In genomic region chr7:2663121-2663886, GRCh38 we compare ENCODE assay signal across 20 cellular contexts. TPM values are rescaled to one million over a fixed set of nuclear protein-coding genes. Genes with fewer than 3 reads are reported as not detected.
A peak's percentile ranks its signal among the peaks of the same experiment; 100 is the strongest.
DNase-seq lines count a peak whose midpoint lies in the region; ATAC-seq and TF ChIP-seq lines count a peak whose summit lies in the region.
"Had no signal": no experiment of that assay in that cellular context is flagged by ENCODE, and none has a peak within 500 bp of the region (broad histone marks: within the 10 kb centered on the region; RNA-seq: fewer than 3 reads in every experiment).

No MANE protein-coding gene starts in this region.

- no peak overlapping the region for H3K4me3 Mint-ChIP-seq in MCF 10A (ENCODE audit: unreplicated experiment)
- H3K4me3 Mint-ChIP-seq: activated CD8-positive, alpha-beta T cell treated with anti-CD3 and anti-CD28 coated beads for 36 hours; activated T-helper 17 cell treated with anti-CD3 and anti-CD28 coated beads, Interleukin-2, amount 50 U/mL, for 72 hours; CD8-positive, alpha-beta T cell; natural killer cell treated with Interleukin-12 subunit alpha and Interleukin-12 subunit beta and Interleukin-15 and Interleukin-18, amount 100 ng/mL, for 72 hours had no signal

- in situ Hi-C loops in brain microvascular endothelial cell (cut with HindIII; ENCODE audit: low pct_ligation_motif_present, low sequenced_read_pairs): no loop called here

- H3K9me3 ChIP-seq in breast epithelium (peaks cover 0 to 5% of the 10 kb centered on the region in 2 donors), heart left ventricle (peaks cover 0 to 6% (median 0%) of the 10 kb centered on the region in 12 donors), mucosa of descending colon (no peaks in the 10 kb centered on the region), vagina (no peaks in the 10 kb centered on the region)
- H3K9me3 ChIP-seq: A549, ascending aorta, SJSA1 had no signal

- no peaks in the 10 kb centered on the region for H3K36me3 ChIP-seq in breast epithelium
- peaks cover 0 to 38% (median 0%) of the 10 kb centered on the region in 9 donors for H3K36me3 ChIP-seq in heart left ventricle
- no peaks in the 10 kb centered on the region for H3K36me3 ChIP-seq in mucosa of descending colon (ENCODE audit: low read depth)
- no peaks in the 10 kb centered on the region for H3K36me3 ChIP-seq in vagina
- H3K36me3 ChIP-seq in brain microvascular endothelial cell (replicated peaks): peaks cover 22% of the 10 kb centered on the region

- no peak overlapping the region for H3K27ac Mint-ChIP-seq in MCF 10A (ENCODE audit: low read depth, unreplicated experiment)
- H3K27ac Mint-ChIP-seq: activated CD8-positive, alpha-beta T cell treated with anti-CD3 and anti-CD28 coated beads for 36 hours; activated T-helper 17 cell treated with anti-CD3 and anti-CD28 coated beads, Interleukin-2, amount 50 U/mL, for 72 hours; CD8-positive, alpha-beta T cell; natural killer cell treated with Interleukin-12 subunit alpha and Interleukin-12 subunit beta and Interleukin-15 and Interleukin-18, amount 100 ng/mL, for 72 hours had no signal

- POLR2A ChIA-PET in MCF 10A (lab: Yijun Ruan, JAX): no interaction called here

- TF ChIP-seq CTCF in MCF 10A (IDR thresholded peaks at IDR 0.05; ENCODE audit: unreplicated experiment): no peak
- TF ChIP-seq CTCF in breast epithelium (IDR thresholded peaks at IDR 0.05): no peak
- TF ChIP-seq CTCF in heart left ventricle (IDR thresholded peaks at IDR 0.05): no peak
- TF ChIP-seq CTCF in mucosa of descending colon (IDR thresholded peaks at IDR 0.05): no peak
- TF ChIP-seq CTCF in vagina (IDR thresholded peaks at IDR 0.05): no peak
- no peak for TF ChIP-seq CTCF in brain microvascular endothelial cell (IDR thresholded peaks at IDR 0.05; ENCODE audit: low read depth, low read length, missing control alignments)

- peaks cover 5% of the 10 kb centered on the region for H3K36me3 Mint-ChIP-seq in MCF 10A (ENCODE audit: insufficient read depth, unreplicated experiment)
- H3K36me3 Mint-ChIP-seq: natural killer cell treated with Interleukin-12 subunit alpha and Interleukin-12 subunit beta and Interleukin-15 and Interleukin-18, amount 100 ng/mL, for 72 hours had no signal

- H3K27me3 ChIP-seq in breast epithelium (no peaks in the 10 kb centered on the region), heart left ventricle (peaks cover 0 to 2% (median 0%) of the 10 kb centered on the region in 9 donors), vagina (no peaks in the 10 kb centered on the region), brain microvascular endothelial cell (replicated peaks) (no peaks in the 10 kb centered on the region)
- H3K27me3 ChIP-seq: ascending aorta, SJSA1 had no signal

- H3K4me1 ChIP-seq in breast epithelium: no peaks in the 10 kb centered on the region
- peaks cover 0 to 34% (median 17%) of the 10 kb centered on the region in 12 donors for H3K4me1 ChIP-seq in heart left ventricle
- H3K4me1 ChIP-seq in mucosa of descending colon (ENCODE audit: low read depth): peaks cover 16% of the 10 kb centered on the region
- H3K4me1 ChIP-seq in vagina: peaks cover 24% of the 10 kb centered on the region
- H3K4me1 ChIP-seq: A549, ascending aorta had no signal

- intact Hi-C loops in MCF 10A (cut with micrococcal nuclease) (no loop called here), breast epithelium (cut with DNase I; ENCODE audit: low total_unique reads) (no loop called here), heart left ventricle (cut with DNase I) (loop anchor here in 4 of 10 donors (5.0 to 10.0 kb wide), 3 partner anchors 56 to 96 kb away; no protein-coding TSS in a partner anchor), mucosa of descending colon (cut with DNase I, micrococcal nuclease) (no loop called here), vagina (cut with DNase I) (no loop called here)

- BruUV-seq in MCF 10A (replicated peaks; lab: Mats Ljungman, UMichigan): TSS peak; percentile 36

- DNase-seq in MCF 10A (ENCODE audit: unreplicated experiment) (no peak), breast epithelium (ENCODE audit: low spot score in 2 of 2) (no peak), heart left ventricle (peak in 2 of 5 donors; percentile 71 to 81), mucosa of descending colon (peak in 1 of 3 donors; percentile 50), vagina (ENCODE audit: extremely low spot score in 2 of 2) (no peak), brain microvascular endothelial cell (no peak)
- DNase-seq: activated CD8-positive, alpha-beta T cell treated with anti-CD3 and anti-CD28 coated beads for 36 hours; CD8-positive, alpha-beta T cell; effector memory CD4-positive, alpha-beta T cell; foreskin melanocyte; GM23248; islet precursor cell; NCI-H2081 had no signal

- H3K4me3 ChIP-seq in breast epithelium (no peak overlapping the region), heart left ventricle (no peak overlapping the region), mucosa of descending colon (no peak overlapping the region), vagina (no peak overlapping the region), brain microvascular endothelial cell (ENCODE audit: low read depth, low read length) (no peak overlapping the region)
- H3K4me3 ChIP-seq: A549, ascending aorta, GM23248, SJSA1 had no signal

- TF ChIP-seq POLR2A in breast epithelium (IDR thresholded peaks at IDR 0.05) (no peak), heart left ventricle (IDR thresholded peaks at IDR 0.05) (no peak), vagina (IDR thresholded peaks at IDR 0.05) (no peak)

- peaks cover 18% of the 10 kb centered on the region for H3K27me3 Mint-ChIP-seq in MCF 10A (ENCODE audit: insufficient read depth, unreplicated experiment)

- CTCF ChIA-PET in MCF 10A (lab: Yijun Ruan, JAX): interaction anchor here (0.6 to 0.7 kb wide), 3 partner anchors 26 to 211 kb away, joined by 3 to 4 read pairs (median 3); no protein-coding TSS in a partner anchor

- 44 to 54% (median 47%) methylated on average over 23 to 30 of the region's 30 CpGs for WGBS in heart left ventricle, 4 donors

- ATAC-seq in heart left ventricle (peak; percentile 44 to 74 (median 47)), mucosa of descending colon (peak; percentile 37), GM21529 (IDR thresholded peaks at IDR 0.05; ENCODE audit: unreplicated experiment) (no peak), HG02938 (IDR thresholded peaks at IDR 0.05; ENCODE audit: unreplicated experiment) (no peak)
- ATAC-seq: A549; activated CD8-positive, alpha-beta T cell treated with anti-CD3 and anti-CD28 coated beads for 36 hours; activated T-helper 17 cell treated with anti-CD3 and anti-CD28 coated beads, Interleukin-2, amount 50 U/mL, for 72 hours; CD8-positive, alpha-beta T cell; natural killer cell treated with Interleukin-12 subunit alpha and Interleukin-12 subunit beta and Interleukin-15 and Interleukin-18, amount 100 ng/mL, for 72 hours had no signal

- no peaks in the 10 kb centered on the region for H3K4me1 Mint-ChIP-seq in MCF 10A (ENCODE audit: insufficient read depth, unreplicated experiment)
- H3K4me1 Mint-ChIP-seq: activated T-helper 17 cell treated with anti-CD3 and anti-CD28 coated beads, Interleukin-2, amount 50 U/mL, for 72 hours had no signal

- no peaks in the 10 kb centered on the region for H3K9me3 Mint-ChIP-seq in MCF 10A (ENCODE audit: unreplicated experiment)
- H3K9me3 Mint-ChIP-seq: activated CD8-positive, alpha-beta T cell treated with anti-CD3 and anti-CD28 coated beads for 36 hours; activated T-helper 17 cell treated with anti-CD3 and anti-CD28 coated beads, Interleukin-2, amount 50 U/mL, for 72 hours; CD8-positive, alpha-beta T cell; natural killer cell treated with Interleukin-12 subunit alpha and Interleukin-12 subunit beta and Interleukin-15 and Interleukin-18, amount 100 ng/mL, for 72 hours had no signal

- no peak overlapping the region for H3K27ac ChIP-seq in breast epithelium
- H3K27ac ChIP-seq in heart left ventricle: peak overlapping the region in 5 of 12 donors; percentile 12 to 68 (median 27)
- peak overlapping the region; percentile 37 for H3K27ac ChIP-seq in vagina
- no peak overlapping the region for H3K27ac ChIP-seq in brain microvascular endothelial cell
- H3K27ac ChIP-seq: A549, ascending aorta, GM23248, SJSA1 had no signal

RNA-seq across cellular contexts. Expression of gene AMZ1, which starts 24.7 kb away (rescaled TPM):
- total RNA-seq in MCF 10A (2022): not detected in 2 replicates
- total RNA-seq in breast epithelium: under 1 TPM; 0.16 to 0.88 (median 0.33) TPM
- total RNA-seq in heart left ventricle: under 1 TPM in 3 of 9 donors, not detected in 6; 0.05 to 0.48 (median 0.10) TPM
- under 1 TPM; 0.01 to 0.04 TPM for polyA plus RNA-seq in heart left ventricle
- 1 to 10 TPM in 1 of 3 donors, under 1 TPM in 1, not detected in 1; 0.61 to 1.3 TPM for total RNA-seq in mucosa of descending colon
- 1.2 TPM for total RNA-seq in vagina
- total RNA-seq: ascending aorta; natural killer cell treated with Interleukin-12 subunit alpha and Interleukin-12 subunit beta and Interleukin-15 and Interleukin-18, amount 100 ng/mL, for 72 hours had no signal

RNA-seq across cellular contexts. Expression of gene TTYH3, which starts 31.5 kb away (rescaled TPM):
- 20.9 and 34.7 TPM in 2 replicates for total RNA-seq in MCF 10A (2022)
- 10 to 100 TPM; 11.6 to 17.9 (median 17.4) TPM for total RNA-seq in breast epithelium
- 100 to 1,000 TPM in 1 of 9 donors, 10 to 100 TPM in 7, 1 to 10 TPM in 1; 8.5 to 104 (median 12.8) TPM for total RNA-seq in heart left ventricle
- 10 to 100 TPM in 1 of 2 donors, 1 to 10 TPM in 1; 5.7 to 14.8 TPM for polyA plus RNA-seq in heart left ventricle
- 10 to 100 TPM; 23.4 to 63.7 (median 32.1) TPM for total RNA-seq in mucosa of descending colon
- total RNA-seq in vagina: 33.9 TPM

Comparison
In these comparisons a context has a peak if more than half of its experiments do, and no peak if none do; other contexts are left out.
1. ATAC-seq: peak in heart left ventricle (4 of 4) and mucosa of descending colon (single experiment); none in GM21529 (single experiment) and HG02938 (single experiment).